ENCODE assay signal across 9 cellular contexts in genomic region chr6:85404497-85405174, GRCh38. TPM values are rescaled to one million over a fixed set of nuclear protein-coding genes. Genes with fewer than 3 reads are reported as not detected.
A peak's percentile ranks its signal among the peaks of the same experiment; 100 is the strongest.
DNase-seq lines count a peak whose midpoint lies in the region; ATAC-seq and TF ChIP-seq lines count a peak whose summit lies in the region.
"Had no signal": no experiment of that assay in that cellular context is flagged by ENCODE, and none has a peak within 500 bp of the region (broad histone marks: within the 10 kb centered on the region; RNA-seq: fewer than 3 reads in every experiment).

No MANE protein-coding gene starts in this region.

- H3K4me1 ChIP-seq in right lobe of liver (peaks cover 0 to 23% (median 5%) of the 10 kb centered on the region in 4 donors), neuronal stem cell (ENCODE audit: control insufficient read depth in 2 of 2, insufficient read depth in 1 of 2, low read depth in 1 of 2, low read length in 2 of 2) (peaks cover 3 to 7% of the 10 kb centered on the region in 2 donors)
- H3K4me1 ChIP-seq: parathyroid adenoma had no signal

- H3K27ac Mint-ChIP-seq in activated T-helper 17 cell treated with anti-CD3 and anti-CD28 coated beads, Interleukin-2, amount 50 U/mL, for 72 hours, result no peak overlapping the region

- no peak overlapping the region for H2BK120ac ChIP-seq in neuronal stem cell (ENCODE audit: low read depth, low read length)

- ATAC-seq in activated T-helper 17 cell treated with anti-CD3 and anti-CD28 coated beads, Interleukin-2, amount 50 U/mL, for 72 hours (replicated peaks), result no peak
- peak in 3 of 4 donors; percentile 31 to 59 (median 33) for ATAC-seq in right lobe of liver

- H3K23ac ChIP-seq in neuronal stem cell (ENCODE audit: low read depth, low read length, poor library complexity), result no peak overlapping the region

- H3K4me3 Mint-ChIP-seq in activated T-helper 17 cell treated with anti-CD3 and anti-CD28 coated beads, Interleukin-2, amount 50 U/mL, for 72 hours, result peak overlapping the region; percentile 9

- no peak overlapping the region for H4K91ac ChIP-seq in neuronal stem cell (ENCODE audit: low read depth, low read length, poor library complexity)

- no peak overlapping the region for H4K8ac ChIP-seq in neuronal stem cell (ENCODE audit: low read depth, low read length)

- no peak overlapping the region for H2BK15ac ChIP-seq in neuronal stem cell (ENCODE audit: low read length)

- TF ChIP-seq POLR2A in right lobe of liver (IDR thresholded peaks at IDR 0.05), result no peak

- no peak overlapping the region for H3K4ac ChIP-seq in neuronal stem cell (ENCODE audit: low read length)

- H3K27me3 ChIP-seq in right lobe of liver, result no peaks in the 10 kb centered on the region
- no peaks in the 10 kb centered on the region for H3K27me3 ChIP-seq in neuronal stem cell (ENCODE audit: control insufficient read depth in 3 of 3, insufficient read depth in 3 of 3, low read depth in 1 of 3, low read length in 3 of 3)

- intact Hi-C loops in right lobe of liver (cut with DNase I), result loop anchor here in 1 of 2 donors (10.0 kb wide), 1 partner anchor 60 kb away; no protein-coding TSS in a partner anchor

- H3K9me3 Mint-ChIP-seq in activated T-helper 17 cell treated with anti-CD3 and anti-CD28 coated beads, Interleukin-2, amount 50 U/mL, for 72 hours, result no peaks in the 10 kb centered on the region

- 0 out of 2 replicates have a peak, but pooled peaks have one; percentile 13 for TF ChIP-seq CTCF in AG10803 (conservative IDR thresholded peaks at IDR 0.05; ENCODE audit: low read length)
- TF ChIP-seq CTCF in right lobe of liver (IDR thresholded peaks at IDR 0.05), result no peak

- DNase-seq in AG10803 (ENCODE audit: low read depth), result peak; percentile 93
- DNase-seq in HCEC 1CT, result peak; percentile 97
- DNase-seq in right lobe of liver, result peak in 1 of 3 donors; percentile 46
- no peak for DNase-seq in NCI-H345 treated with DMSO at 0.1 percent for 48 hours (lab: John Stamatoyannopoulos, UW; ENCODE audit: unreplicated experiment)
- no peak for DNase-seq in NCI-H1417 treated with DMSO at 0.1 percent for 48 hours (lab: John Stamatoyannopoulos, UW)
- no peak for DNase-seq in neuronal stem cell (ENCODE audit: low spot score)
- DNase-seq in GM19240 (ENCODE audit: insufficient read length, low spot score), result no peak

- H3K4me1 Mint-ChIP-seq in activated T-helper 17 cell treated with anti-CD3 and anti-CD28 coated beads, Interleukin-2, amount 50 U/mL, for 72 hours, result peaks cover 8% of the 10 kb centered on the region

- H3K27me3 Mint-ChIP-seq in activated T-helper 17 cell treated with anti-CD3 and anti-CD28 coated beads, Interleukin-2, amount 50 U/mL, for 72 hours, result peaks cover 6% of the 10 kb centered on the region

- H2BK12ac ChIP-seq in neuronal stem cell (ENCODE audit: low read length), result no peak overlapping the region

- no peak overlapping the region for H3K9ac ChIP-seq in neuronal stem cell (ENCODE audit: low read depth, low read length, poor library complexity)
- H3K9ac ChIP-seq: parathyroid adenoma had no signal

- no peak overlapping the region for H3K18ac ChIP-seq in neuronal stem cell (ENCODE audit: low read length)

- no peaks in the 10 kb centered on the region for H3K36me3 Mint-ChIP-seq in activated T-helper 17 cell treated with anti-CD3 and anti-CD28 coated beads, Interleukin-2, amount 50 U/mL, for 72 hours (ENCODE audit: low read depth)

- H3K9me3 ChIP-seq in right lobe of liver (no peaks in the 10 kb centered on the region), neuronal stem cell (replicated peaks in 1 of 2; ENCODE audit: control insufficient read depth in 2 of 2, insufficient read depth in 1 of 2, low read depth in 1 of 2, low read length in 2 of 2) (no peaks in the 10 kb centered on the region)

- H2BK5ac ChIP-seq in neuronal stem cell (ENCODE audit: low read length), result no peak overlapping the region

- WGBS in right lobe of liver (ENCODE audit: insufficient coverage, low coverage, low lambda C conversion rate, missing lambda C conversion rate), result 54% methylated on average over 12 of the region's 12 CpGs
- WGBS in neuronal stem cell (ENCODE audit: extremely low coverage in 2 of 2, insufficient read length in 2 of 2, insufficient replicate concordance in 1 of 2), 2 donors, result no CpG with 5 or more reads among the region's 12 CpGs

- no peak overlapping the region for H2AFZ ChIP-seq in neuronal stem cell (ENCODE audit: low read length)
- H2AFZ ChIP-seq: parathyroid adenoma had no signal

- H3K36me3 ChIP-seq in right lobe of liver, result no peaks in the 10 kb centered on the region
- H3K36me3 ChIP-seq in neuronal stem cell (replicated peaks in 1 of 2; ENCODE audit: control insufficient read depth in 2 of 2, insufficient read depth in 2 of 2, low read length in 2 of 2), result no peaks in the 10 kb centered on the region

- no peak overlapping the region for H3K4me2 ChIP-seq in neuronal stem cell (ENCODE audit: insufficient read depth, low read length, poor library complexity, severe bottlenecking)

- no peak overlapping the region for H3K14ac ChIP-seq in neuronal stem cell (ENCODE audit: low read length)

- H3K79me1 ChIP-seq in neuronal stem cell (ENCODE audit: low read depth, low read length), result no peaks in the 10 kb centered on the region

- no peak overlapping the region for H2AK5ac ChIP-seq in neuronal stem cell (ENCODE audit: low read depth, low read length)

- H3K4me3 ChIP-seq in AG10803 (ENCODE audit: low read length) (no peak overlapping the region), right lobe of liver (no peak overlapping the region), neuronal stem cell (ENCODE audit: low read length in 2 of 2) (no peak overlapping the region)

- peak overlapping the region in 2 of 3 donors; percentile 16 to 80 for H3K27ac ChIP-seq in right lobe of liver
- H3K27ac ChIP-seq in neuronal stem cell (replicated peaks; ENCODE audit: low read length), result no peak overlapping the region
- H3K27ac ChIP-seq: parathyroid adenoma had no signal

RNA-seq across cellular contexts. Expression of gene NT5E, which starts 45.2 kb away (rescaled TPM):
- 10 to 100 TPM in 1 of 2 donors, 1 to 10 TPM in 1; 1.2 to 10.5 TPM for total RNA-seq in activated T-helper 17 cell treated with anti-CD3 and anti-CD28 coated beads, Interleukin-2, amount 50 U/mL, for 72 hours
- 10 to 100 TPM; 19.3 to 31.8 (median 25.8) TPM for total RNA-seq in right lobe of liver
- not detected for polyA plus RNA-seq in neuronal stem cell (2013, experiment 1 of 2)
- polyA plus RNA-seq in neuronal stem cell (2013, experiment 2 of 2), result not detected

Comparison
In these comparisons a context has a peak if more than half of its experiments do, and no peak if none do; other contexts are left out.
1. DNase-seq: peak in AG10803 (single experiment) and HCEC 1CT (single experiment); none in NCI-H345 treated with DMSO at 0.1 percent for 48 hours (single experiment), NCI-H1417 treated with DMSO at 0.1 percent for 48 hours (single experiment), neuronal stem cell (single experiment) and GM19240 (single experiment).